Comparison of ENCODE assay signal across 15 cellular contexts in the genomic region with DNA sequence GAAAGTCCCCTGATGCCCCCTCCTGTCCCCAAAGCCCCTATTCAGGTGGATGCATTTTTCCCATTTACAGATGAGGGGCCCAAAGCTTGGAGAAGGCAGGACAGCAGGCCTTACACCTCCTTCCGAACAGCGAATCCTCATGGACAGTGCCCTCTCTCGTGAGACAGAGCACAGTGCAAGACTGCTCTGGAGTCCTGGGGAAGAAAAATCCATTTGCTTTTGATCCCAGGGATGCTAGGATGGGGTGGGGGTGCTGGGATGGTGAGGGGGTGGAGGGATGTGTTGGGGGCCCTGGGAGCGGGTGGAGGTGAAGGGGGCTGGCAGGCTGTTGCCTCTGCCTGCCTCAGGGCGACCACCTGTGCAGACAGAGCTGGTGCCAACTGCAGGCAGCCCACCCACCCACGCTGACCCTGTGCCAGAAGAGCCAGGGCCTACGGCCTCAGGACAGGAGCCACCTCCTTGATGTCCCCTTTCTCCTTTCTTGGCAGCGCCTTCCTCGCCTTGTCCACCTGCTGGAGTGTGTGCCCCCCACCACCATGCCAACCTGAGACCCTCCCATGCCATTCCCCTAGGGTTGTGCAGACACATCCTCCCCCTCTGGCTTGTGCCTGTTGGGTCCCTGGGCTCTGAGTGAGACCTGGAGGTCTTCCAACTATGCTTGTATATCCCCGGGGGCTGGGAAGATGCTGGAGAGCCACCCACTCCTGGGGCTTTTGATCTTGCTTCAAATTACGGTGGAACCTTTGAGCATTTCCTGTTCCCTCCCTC.
DNase-seq lines count a peak whose midpoint lies in the region; ATAC-seq, FAIRE-seq and TF ChIP-seq lines count a peak whose summit lies in the region.
"Had no signal": no experiment of that assay in that cellular context is flagged by ENCODE, and none has a peak within 500 bp of the region (broad histone marks: within the 10 kb centered on the region; RNA-seq: fewer than 3 reads in every experiment).

No MANE protein-coding gene starts in this region.

- H2BK12ac ChIP-seq in mesenchymal stem cell (ENCODE audit: low read length in 2 of 2), result no peak overlapping the region

- H3K79me1 ChIP-seq in mesenchymal stem cell (replicated peaks; ENCODE audit: low read length, poor library complexity, severe bottlenecking), result no peaks in the 10 kb centered on the region

- H3K27ac Mint-ChIP-seq in GM23338, result no peak overlapping the region
- peak overlapping the region in 1 of 7 donors; percentile 24 for H3K27ac Mint-ChIP-seq in CD4-positive, alpha-beta memory T cell

- no peak overlapping the region for H3K18ac ChIP-seq in mesenchymal stem cell (ENCODE audit: low read depth in 1 of 2, low read length in 2 of 2)

- no peaks in the 10 kb centered on the region for H3F3A ChIP-seq in GM23338 (replicated peaks; ENCODE audit: low read depth)

- H4K20me1 ChIP-seq in GM23338 (replicated peaks; ENCODE audit: insufficient read depth), result no peaks in the 10 kb centered on the region

- POLR2A ChIA-PET in CD4-positive, alpha-beta memory T cell (lab: Charles Lee; ENCODE audit: partially characterized antibody), result no interaction called here

- H3K9ac ChIP-seq in mesenchymal stem cell (ENCODE audit: low read length), result no peak overlapping the region

- DNase-seq in D721Med (ENCODE audit: insufficient read length, low spot score) (no peak), GM23338 (ENCODE audit: low spot score) (peak; percentile 16), WERI-Rb-1 (peak; percentile 49), mesenchymal stem cell (no peak)
- DNase-seq in CD4-positive, alpha-beta memory T cell, result no peak
- DNase-seq: foreskin fibroblast; stimulated activated CD4-positive, alpha-beta T cell treated with anti-CD3 and anti-CD28 coated beads, Interleukin-4, amount 100 ng/mL, for 1 hour; thyroid gland had no signal

- H2BK15ac ChIP-seq in mesenchymal stem cell (ENCODE audit: low read depth, poor library complexity, severe bottlenecking), result no peak overlapping the region

- TF ChIP-seq CTCF in D721Med (IDR thresholded peaks at IDR 0.05; ENCODE audit: insufficient read depth, missing control alignments) (peak; percentile 5), GM23338 (conservative IDR thresholded peaks at IDR 0.05; ENCODE audit: low read depth in 2 of 2) (peak; percentile 9 to 36; a peak in 2 of 4 replicates), WERI-Rb-1 (IDR thresholded peaks at IDR 0.05; ENCODE audit: low read depth, low read length) (peak; percentile 52; the same call in 1 of the 2 replicates)

- no peaks in the 10 kb centered on the region for H3K9me2 ChIP-seq in GM23338 (ENCODE audit: insufficient read depth)

- H3K9me3 ChIP-seq in WERI-Rb-1 (ENCODE audit: severe bottlenecking) (no peaks in the 10 kb centered on the region), mesenchymal stem cell (ENCODE audit: control insufficient read depth, low read length) (no peaks in the 10 kb centered on the region)
- H3K9me3 ChIP-seq in CD4-positive, alpha-beta memory T cell (ENCODE audit: control insufficient read depth in 1 of 2, low read length in 2 of 2), result no peaks in the 10 kb centered on the region
- H3K9me3 ChIP-seq: neutrophil, thyroid gland had no signal

- H3K36me3 ChIP-seq in GM23338 (ENCODE audit: insufficient read depth) (no peaks in the 10 kb centered on the region), WERI-Rb-1 (no peaks in the 10 kb centered on the region), mesenchymal stem cell (ENCODE audit: control insufficient read depth in 1 of 2, insufficient read depth in 2 of 2, low read depth in 1 of 2, low read length in 2 of 2) (no peaks in the 10 kb centered on the region)
- H3K36me3 ChIP-seq in CD4-positive, alpha-beta memory T cell (ENCODE audit: insufficient read depth, low read length), result no peaks in the 10 kb centered on the region
- H3K36me3 ChIP-seq: neutrophil, thyroid gland had no signal

- no peak overlapping the region for H3K23ac ChIP-seq in mesenchymal stem cell (ENCODE audit: low read length in 2 of 2)

- H2BK120ac ChIP-seq in mesenchymal stem cell (ENCODE audit: low read depth, low read length), result no peak overlapping the region

- no peak overlapping the region for H3K4ac ChIP-seq in mesenchymal stem cell (ENCODE audit: low read depth in 1 of 2, low read length in 2 of 2)

- no peaks in the 10 kb centered on the region for H3K79me2 ChIP-seq in GM23338 (replicated peaks; ENCODE audit: insufficient read depth)

- no peak overlapping the region; the same call in 2 of the 3 replicates for H3K4me3 Mint-ChIP-seq in GM23338
- peak overlapping the region in 3 of 8 donors; percentile 20 to 44 (median 41) for H3K4me3 Mint-ChIP-seq in CD4-positive, alpha-beta memory T cell
- H3K4me3 Mint-ChIP-seq: central memory CD8-positive, alpha-beta T cell had no signal

- H3K4me3 ChIP-seq in GM23338, result no peak overlapping the region
- H3K4me3 ChIP-seq in WERI-Rb-1 (ENCODE audit: low read depth, low read length), result no peak overlapping the region
- H3K4me3 ChIP-seq in mesenchymal stem cell (ENCODE audit: insufficient read depth in 1 of 2, low read depth in 1 of 2, low read length in 2 of 2), result no peak overlapping the region
- no peak overlapping the region for H3K4me3 ChIP-seq in CD4-positive, alpha-beta memory T cell (ENCODE audit: low read length in 2 of 2)
- H3K4me3 ChIP-seq: lung, thyroid gland had no signal

- no peaks in the 10 kb centered on the region for H3K36me3 Mint-ChIP-seq in GM23338 (ENCODE audit: low read depth)
- H3K36me3 Mint-ChIP-seq in CD4-positive, alpha-beta memory T cell, result no peaks in the 10 kb centered on the region

- intact Hi-C loops in CD4-positive, alpha-beta memory T cell (cut with micrococcal nuclease), result loop anchor here (1.0 kb wide), 1 partner anchor 73 kb away; a partner anchor contains a TSS

- 77% methylated on average over 11 of the region's 11 CpGs for WGBS in mesenchymal stem cell

- CTCF ChIA-PET in CD4-positive, alpha-beta memory T cell (lab: Charles Lee; ENCODE audit: partially characterized antibody), result interaction anchor here (1.2 kb wide), 1 partner anchor 134 kb away, joined by 3 read pairs; no protein-coding TSS in a partner anchor

- no peak overlapping the region for H2BK5ac ChIP-seq in mesenchymal stem cell (ENCODE audit: low read depth, low read length, poor library complexity, severe bottlenecking)

- H3K27me3 ChIP-seq in GM23338 (ENCODE audit: insufficient read depth) (no peaks in the 10 kb centered on the region), WERI-Rb-1 (ENCODE audit: insufficient read depth, low read depth, severe bottlenecking) (no peaks in the 10 kb centered on the region), mesenchymal stem cell (ENCODE audit: control insufficient read depth in 1 of 2, insufficient read depth in 1 of 2, low read length in 2 of 2) (peaks cover 58 to 85% of the 10 kb centered on the region in 2 experiments)
- no peaks in the 10 kb centered on the region for H3K27me3 ChIP-seq in CD4-positive, alpha-beta memory T cell (ENCODE audit: insufficient read depth, low read length)
- H3K27me3 ChIP-seq: neutrophil, thyroid gland had no signal

- H3K9me3 Mint-ChIP-seq in GM23338, result no peaks in the 10 kb centered on the region
- no peaks in the 10 kb centered on the region for H3K9me3 Mint-ChIP-seq in CD4-positive, alpha-beta memory T cell
- H3K9me3 Mint-ChIP-seq: central memory CD8-positive, alpha-beta T cell had no signal

- H3K27ac ChIP-seq in GM23338 (ENCODE audit: low read depth), result no peak overlapping the region
- no peak overlapping the region for H3K27ac ChIP-seq in WERI-Rb-1
- no peak overlapping the region for H3K27ac ChIP-seq in mesenchymal stem cell (ENCODE audit: low read length, poor library complexity, severe bottlenecking)
- H3K27ac ChIP-seq in CD4-positive, alpha-beta memory T cell (ENCODE audit: low read depth, low read length), result no peak overlapping the region
- H3K27ac ChIP-seq: neutrophil, thyroid gland had no signal

- ATAC-seq in GM23338, result peak; percentile 71
- no peak for ATAC-seq in GM21825 (IDR thresholded peaks at IDR 0.05; ENCODE audit: unreplicated experiment)
- ATAC-seq in HG02870 (IDR thresholded peaks at IDR 0.05; ENCODE audit: unreplicated experiment), result no peak
- ATAC-seq: sciatic nerve had no signal

- H3K27me3 Mint-ChIP-seq in GM23338 (ENCODE audit: insufficient read depth, low read depth, poor library complexity), result peaks cover 1% of the 10 kb centered on the region
- H3K27me3 Mint-ChIP-seq in CD4-positive, alpha-beta memory T cell, result peaks cover 0 to 1% of the 10 kb centered on the region in 2 donors

- H3K4me1 Mint-ChIP-seq in GM23338, result peaks cover 20% of the 10 kb centered on the region
- peaks cover 4 to 17% (median 10%) of the 10 kb centered on the region in 4 donors for H3K4me1 Mint-ChIP-seq in CD4-positive, alpha-beta memory T cell
- H3K4me1 Mint-ChIP-seq: central memory CD8-positive, alpha-beta T cell had no signal

- H3K14ac ChIP-seq in mesenchymal stem cell (ENCODE audit: low read length in 2 of 2), result peak overlapping the region in 1 of 2 experiments; percentile 76

- peak overlapping the region; percentile 76 for H4K91ac ChIP-seq in mesenchymal stem cell (ENCODE audit: low read length)

- no peak overlapping the region for H2AK5ac ChIP-seq in mesenchymal stem cell (ENCODE audit: low read length, severe bottlenecking)

- H3K4me2 ChIP-seq in GM23338 (no peak overlapping the region), mesenchymal stem cell (ENCODE audit: low read length, poor library complexity, severe bottlenecking) (no peak overlapping the region)

- no peak for FAIRE-seq in D721Med (lab: Jason Lieb, UNC)
- FAIRE-seq: TTC549 had no signal

- H4K8ac ChIP-seq in mesenchymal stem cell (ENCODE audit: low read length), result no peak overlapping the region

- H2AFZ ChIP-seq in GM23338 (peak overlapping the region; percentile 74; the same call in 1 of the 2 replicates), mesenchymal stem cell (ENCODE audit: low read depth, low read length) (no peak overlapping the region)

- H3K4me1 ChIP-seq in GM23338 (ENCODE audit: insufficient read depth) (no peaks in the 10 kb centered on the region; the same call in 1 of the 2 replicates), mesenchymal stem cell (ENCODE audit: control insufficient read depth, insufficient read depth, low read depth, low read length) (peaks cover 4% of the 10 kb centered on the region)
- peaks cover 6% of the 10 kb centered on the region for H3K4me1 ChIP-seq in CD4-positive, alpha-beta memory T cell (ENCODE audit: insufficient read depth, low read length)

TF ChIP-seq in GM23338, 12 proteins besides CTCF, POLR2A, EP300 and RAD21 (continues in another document):
- TF ChIP-seq ZNF331 (CRISPR knock-in tag; IDR thresholded peaks at IDR 0.05; ENCODE audit: low read depth) (no peak), CREB1 (CRISPR knock-in tag; IDR thresholded peaks at IDR 0.05; ENCODE audit: low read depth) (no peak), ZNF114 (CRISPR knock-in tag; IDR thresholded peaks at IDR 0.05) (no peak), POLR2AphosphoS5 (IDR thresholded peaks at IDR 0.05; ENCODE audit: low read depth) (no peak), NANOG (IDR thresholded peaks at IDR 0.05; ENCODE audit: borderline replicate concordance) (no peak)

Comparison
In these comparisons a context has a peak if more than half of its experiments do, and no peak if none do; other contexts are left out.
1. DNase-seq: peak in GM23338 (single experiment) and WERI-Rb-1 (single experiment); none in D721Med (single experiment), mesenchymal stem cell (single experiment) and CD4-positive, alpha-beta memory T cell (0 of 5).
2. Peak in every context shown above with its lines, with median percentiles within 50 percentile points of each other: CTCF ChIP-seq.